In the genomic region with DNA sequence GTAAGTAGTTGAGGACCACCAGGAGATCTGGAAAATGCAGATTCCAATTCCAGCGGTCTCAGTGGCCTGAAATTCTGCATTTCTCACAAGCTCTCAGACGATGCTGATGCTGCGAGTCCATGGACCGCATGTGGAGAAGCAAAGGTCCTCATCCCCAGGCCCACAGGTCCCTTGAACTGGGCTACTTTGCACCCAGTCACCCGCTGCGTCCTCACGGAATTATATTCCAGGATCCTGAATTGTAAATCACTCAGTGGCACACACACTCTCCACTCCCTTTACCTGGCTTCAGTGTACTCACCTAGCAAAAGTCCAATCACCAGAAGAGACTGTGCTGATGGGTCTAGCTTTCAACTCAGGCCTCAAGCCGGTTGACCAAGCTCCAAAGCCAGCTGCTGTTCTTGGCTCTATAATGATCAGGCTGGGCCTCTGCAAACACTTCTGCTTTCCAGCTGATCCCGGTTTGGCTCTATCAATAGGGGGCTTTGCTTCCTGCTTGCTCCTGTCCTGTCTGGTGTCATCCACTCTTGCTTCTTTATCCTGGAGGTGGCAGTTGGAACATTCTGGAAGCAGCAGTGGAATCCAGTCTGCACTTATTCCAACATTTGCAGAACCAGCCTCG, we compare ENCODE assay signal across 8 cellular contexts. TPM values are rescaled to one million over a fixed set of nuclear protein-coding genes. Genes with fewer than 3 reads are reported as not detected.
A peak's percentile ranks its signal among the peaks of the same experiment; 100 is the strongest.
DNase-seq lines count a peak whose midpoint lies in the region; ATAC-seq and TF ChIP-seq lines count a peak whose summit lies in the region.

No MANE protein-coding gene starts in this region.

- POLR2A ChIA-PET in BJ (lab: Charles Lee) = no interaction called here

- H3K4me3 ChIP-seq in BJ (ENCODE audit: low read depth, low read length) (peak overlapping the region; percentile 98), Loucy (ENCODE audit: low read length, poor library complexity, severe bottlenecking) (peak overlapping the region; percentile 87), cardiac fibroblast (replicated peaks in 1 of 2; ENCODE audit: low read depth in 2 of 2, low read length in 2 of 2) (peak overlapping the region; percentile 38 to 97)

- H2AFZ ChIP-seq in Loucy (ENCODE audit: low read length) = peak overlapping the region; percentile 94

- peaks cover 12 to 14% of the 10 kb centered on the region in 2 donors for H3K36me3 Mint-ChIP-seq in naive B cell

- peaks cover 39% of the 10 kb centered on the region for H3K4me1 ChIP-seq in Loucy (ENCODE audit: insufficient read depth, low read length, poor library complexity, severe bottlenecking)

- no peaks in the 10 kb centered on the region for H3F3A ChIP-seq in Loucy (ENCODE audit: low read depth)

- H3K4me3 Mint-ChIP-seq in naive B cell = peak overlapping the region; percentile 92 to 99 (median 96)

- H3K27me3 Mint-ChIP-seq in naive B cell = peaks cover 0 to 11% (median 0%) of the 10 kb centered on the region in 3 donors

- peak overlapping the region; percentile 77 for H3K4me2 ChIP-seq in Loucy (ENCODE audit: low read depth, low read length, poor library complexity, severe bottlenecking)

- H3K9me2 ChIP-seq in Loucy (replicated peaks; ENCODE audit: low read depth, low read length) = no peaks in the 10 kb centered on the region

- no peaks in the 10 kb centered on the region for H3K9me3 ChIP-seq in Loucy (ENCODE audit: insufficient read depth, low read depth, low read length)

- H4K20me1 ChIP-seq in Loucy (ENCODE audit: insufficient read depth, low read length, poor library complexity, severe bottlenecking) = peaks cover 37% of the 10 kb centered on the region

- DNase-seq in BJ (ENCODE audit: low read depth) (no peak), cardiac fibroblast (ENCODE audit: low read depth in 2 of 2) (no peak), naive B cell (no peak), amniotic stem cell (lab: John Stamatoyannopoulos, UW) (no peak), A172 (ENCODE audit: low spot score) (no peak), cortex of kidney (lab: John Stamatoyannopoulos, UW) (no peak)

- TF ChIP-seq CTCF in BJ (IDR thresholded peaks at IDR 0.05; ENCODE audit: insufficient read depth, low read depth, low read length) = no peak
- TF ChIP-seq CTCF in Loucy (conservative IDR thresholded peaks at IDR 0.05; ENCODE audit: low read length) = no peak
- no peak for TF ChIP-seq CTCF in cardiac fibroblast (IDR thresholded peaks at IDR 0.05; ENCODE audit: low read depth, low read length)

- peaks cover 42 to 57% (median 48%) of the 10 kb centered on the region in 3 donors for H3K4me1 Mint-ChIP-seq in naive B cell

- peak overlapping the region; percentile 92 for H3K9ac ChIP-seq in Loucy (ENCODE audit: low read depth, low read length, poor library complexity, severe bottlenecking)

- peak overlapping the region; percentile 61 to 97 (median 88) for H3K27ac Mint-ChIP-seq in naive B cell

- H3K36me3 ChIP-seq in BJ (ENCODE audit: control insufficient read depth, insufficient read depth, low read length) (peaks cover 4% of the 10 kb centered on the region), Loucy (ENCODE audit: insufficient read depth, low read length) (peaks cover 11% of the 10 kb centered on the region; the same call in 1 of the 2 replicates)

- H3K79me2 ChIP-seq in Loucy (ENCODE audit: insufficient read depth, low read length) = peaks cover 38% of the 10 kb centered on the region

- ATAC-seq in naive B cell (ENCODE audit: low read depth in 2 of 2) (no peak), GM21717 (IDR thresholded peaks at IDR 0.05; ENCODE audit: unreplicated experiment) (no peak)

- peaks cover 0 to 2% (median 0%) of the 10 kb centered on the region in 7 donors for H3K9me3 Mint-ChIP-seq in naive B cell

- CTCF ChIA-PET in BJ (lab: Yijun Ruan, JAX) = interaction anchor here (1.4 to 2.7 kb wide), 3 partner anchors 15 to 46 kb away, joined by 3 to 6 read pairs (median 5); no protein-coding TSS in a partner anchor

- no peaks in the 10 kb centered on the region for H3K27me3 ChIP-seq in BJ (ENCODE audit: control insufficient read depth, insufficient read depth, low read length)
- H3K27me3 ChIP-seq in Loucy (ENCODE audit: insufficient read depth, low read length, poor library complexity, severe bottlenecking) = peaks cover 24% of the 10 kb centered on the region

RNA-seq across cellular contexts. Expression of a gene that starts 0.9 kb away (rescaled TPM):
- 76.9 and 216 TPM in 2 replicates for polyA plus RNA-seq in BJ (2011; rRNA removed)
- polyA minus RNA-seq in BJ (2011; rRNA and poly(A)+ RNA removed) = 16.1 and 19.3 TPM in 2 replicates
- 100 to 1,000 TPM; 148 to 237 (median 187) TPM for polyA plus RNA-seq in naive B cell (ENCODE audit: low read depth in 6 of 6)
- total RNA-seq in A172 (2014; rRNA removed; shearing (Covaris generic)) = 88.4 and 112 TPM in 2 replicates

RNA-seq across cellular contexts. Expression of a gene that starts 5.6 kb away (rescaled TPM):
- polyA plus RNA-seq in BJ (2011; rRNA removed) (12.0 and 17.9 TPM in 2 replicates), naive B cell (ENCODE audit: low read depth in 6 of 6) (under 1 TPM in 4 of 6 donors, not detected in 2; 0.12 to 0.61 (median 0.26) TPM)
- polyA minus RNA-seq in BJ (2011; rRNA and poly(A)+ RNA removed) = 8.6 and 14.1 TPM in 2 replicates
- 4.0 and 6.3 TPM in 2 replicates for total RNA-seq in A172 (2014; rRNA removed; shearing (Covaris generic))

RNA-seq across cellular contexts. Expression of a gene that starts 20.2 kb away (rescaled TPM):
- polyA plus RNA-seq in BJ (2011; rRNA removed) (0.01 and 0.04 TPM in 2 replicates), naive B cell (ENCODE audit: low read depth in 6 of 6) (not detected)
- polyA minus RNA-seq in BJ (2011; rRNA and poly(A)+ RNA removed) = 0.09 TPM in 1 of 2 replicates, not detected in the other
- 0.98 TPM in 2 replicates for total RNA-seq in A172 (2014; rRNA removed; shearing (Covaris generic))

RNA-seq across cellular contexts. Expression of a gene that starts 35.5 kb away (rescaled TPM):
- polyA plus RNA-seq in BJ (2011; rRNA removed) (86.2 and 91.5 TPM in 2 replicates), naive B cell (ENCODE audit: low read depth in 6 of 6) (10 to 100 TPM in 4 of 6 donors, 1 to 10 TPM in 2; 5.4 to 16.2 (median 11.6) TPM)
- polyA minus RNA-seq in BJ (2011; rRNA and poly(A)+ RNA removed) = 43.6 and 59.2 TPM in 2 replicates
- total RNA-seq in A172 (2014; rRNA removed; shearing (Covaris generic)) = 62.7 and 66.4 TPM in 2 replicates

RNA-seq across cellular contexts. Expression of a gene that starts 43.7 kb away (rescaled TPM):
- polyA plus RNA-seq in BJ (2011; rRNA removed) (not detected in 2 replicates), naive B cell (ENCODE audit: low read depth in 6 of 6) (not detected)
- not detected in 2 replicates for polyA minus RNA-seq in BJ (2011; rRNA and poly(A)+ RNA removed)
- not detected in 2 replicates for total RNA-seq in A172 (2014; rRNA removed; shearing (Covaris generic))
